ENCODE assay signal across 1 cellular context in genomic region chr11:63534895-63535461, GRCh38.
TF ChIP-seq lines count a peak whose summit lies in the region.

No MANE protein-coding gene starts in this region.

TF ChIP-seq in K562, 482 proteins besides CTCF, POLR2A, EP300 and RAD21 (continued from another document and continues in another):
- TF ChIP-seq PRDM10 (IDR thresholded peaks at IDR 0.05; ENCODE audit: partially characterized antibody) (no peak), MED1 (CRISPR knock-in tag; IDR thresholded peaks at IDR 0.05; ENCODE audit: borderline replicate concordance) (no peak), KLF13 (tag; IDR thresholded peaks at IDR 0.05; ENCODE audit: borderline replicate concordance, low read depth) (peak; percentile 92), GABPB2 (CRISPR knock-in tag; conservative IDR thresholded peaks at IDR 0.05) (no peak), FUS (optimal IDR thresholded peaks at IDR 0.05; ENCODE audit: low read depth, low read length) (no peak), ZNF785 (CRISPR knock-in tag; IDR thresholded peaks at IDR 0.05) (peak; percentile 86; the same call in 1 of the 2 replicates), ZFPM2 (CRISPR knock-in tag; IDR thresholded peaks at IDR 0.05) (no peak; the same call in 1 of the 2 replicates), NUFIP1 (IDR thresholded peaks at IDR 0.05; ENCODE audit: partially characterized antibody) (peak; percentile 76), ATF6 (CRISPR knock-in tag; IDR thresholded peaks at IDR 0.05) (no peak), ZNF384 (IDR thresholded peaks at IDR 0.05; ENCODE audit: low read depth, low read length) (no peak), HMGN3 (IDR thresholded peaks at IDR 0.05; ENCODE audit: borderline replicate concordance, extremely low read depth, insufficient read length, low read depth, low read length) (no peak), NFATC3 (IDR thresholded peaks at IDR 0.05) (no peak), MLLT1 (IDR thresholded peaks at IDR 0.05) (no peak), ZC3H8 (IDR thresholded peaks at IDR 0.05) (no peak), RBM15 (IDR thresholded peaks at IDR 0.05; ENCODE audit: insufficient read depth, low read length) (no peak), ZNF24 (IDR thresholded peaks at IDR 0.05) (no peak), HNRNPH1 (optimal IDR thresholded peaks at IDR 0.05; ENCODE audit: low read depth, low read length) (no peak), NR4A1 (CRISPR knock-in tag; IDR thresholded peaks at IDR 0.05) (peak; percentile 96), NR4A1 (tag; IDR thresholded peaks at IDR 0.05) (peak; percentile 99), SPI1 (IDR thresholded peaks at IDR 0.05; ENCODE audit: borderline replicate concordance, low read depth, low read length) (no peak), MYBL2 (IDR thresholded peaks at IDR 0.05; ENCODE audit: low read depth) (no peak), MYBL2 (CRISPR knock-in tag; IDR thresholded peaks at IDR 0.05; ENCODE audit: borderline replicate concordance) (no peak), ARID2 (IDR thresholded peaks at IDR 0.05) (no peak), PRMT5 (CRISPR knock-in tag; IDR thresholded peaks at IDR 0.05) (no peak), NR3C1 (CRISPR knock-in tag; IDR thresholded peaks at IDR 0.05) (no peak), WHSC1 (IDR thresholded peaks at IDR 0.05; ENCODE audit: low read length) (no peak), HDAC2 (IDR thresholded peaks at IDR 0.05) (no peak), ZNF584 (CRISPR knock-in tag; IDR thresholded peaks at IDR 0.05; ENCODE audit: low read depth) (peak; percentile 99), DPF2 (IDR thresholded peaks at IDR 0.05) (peak; percentile 52; the same call in 1 of the 2 replicates), SMC3 (conservative IDR thresholded peaks at IDR 0.05; ENCODE audit: insufficient read depth, low read depth, low read length) (no peak), ZBTB43 (CRISPR knock-in tag; IDR thresholded peaks at IDR 0.05) (no peak), ZNF263 (CRISPR knock-in tag; IDR thresholded peaks at IDR 0.05; ENCODE audit: borderline replicate concordance) (no peak), ZBTB1 (CRISPR knock-in tag; IDR thresholded peaks at IDR 0.05; ENCODE audit: borderline replicate concordance, low read depth) (no peak), YBX1 (IDR thresholded peaks at IDR 0.05) (no peak), NCOA1 (IDR thresholded peaks at IDR 0.05; ENCODE audit: low read depth) (no peak), RBM17 (IDR thresholded peaks at IDR 0.05; ENCODE audit: borderline replicate concordance, low read depth, low read length) (no peak), TAF9B (IDR thresholded peaks at IDR 0.05; ENCODE audit: partially characterized antibody) (no peak)
- TF ChIP-seq, protein P1, sequence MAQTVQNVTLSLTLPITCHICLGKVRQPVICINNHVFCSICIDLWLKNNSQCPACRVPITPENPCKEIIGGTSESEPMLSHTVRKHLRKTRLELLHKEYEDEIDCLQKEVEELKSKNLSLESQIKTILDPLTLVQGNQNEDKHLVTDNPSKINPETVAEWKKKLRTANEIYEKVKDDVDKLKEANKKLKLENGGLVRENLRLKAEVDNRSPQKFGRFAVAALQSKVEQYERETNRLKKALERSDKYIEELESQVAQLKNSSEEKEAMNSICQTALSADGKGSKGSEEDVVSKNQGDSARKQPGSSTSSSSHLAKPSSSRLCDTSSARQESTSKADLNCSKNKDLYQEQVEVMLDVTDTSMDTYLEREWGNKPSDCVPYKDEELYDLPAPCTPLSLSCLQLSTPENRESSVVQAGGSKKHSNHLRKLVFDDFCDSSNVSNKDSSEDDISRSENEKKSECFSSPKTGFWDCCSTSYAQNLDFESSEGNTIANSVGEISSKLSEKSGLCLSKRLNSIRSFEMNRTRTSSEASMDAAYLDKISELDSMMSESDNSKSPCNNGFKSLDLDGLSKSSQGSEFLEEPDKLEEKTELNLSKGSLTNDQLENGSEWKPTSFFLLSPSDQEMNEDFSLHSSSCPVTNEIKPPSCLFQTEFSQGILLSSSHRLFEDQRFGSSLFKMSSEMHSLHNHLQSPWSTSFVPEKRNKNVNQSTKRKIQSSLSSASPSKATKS (CRISPR knock-in tag; IDR thresholded peaks at IDR 0.05), result peak; percentile 17; the same call in 1 of the 2 replicates
- TF ChIP-seq, protein P2, sequence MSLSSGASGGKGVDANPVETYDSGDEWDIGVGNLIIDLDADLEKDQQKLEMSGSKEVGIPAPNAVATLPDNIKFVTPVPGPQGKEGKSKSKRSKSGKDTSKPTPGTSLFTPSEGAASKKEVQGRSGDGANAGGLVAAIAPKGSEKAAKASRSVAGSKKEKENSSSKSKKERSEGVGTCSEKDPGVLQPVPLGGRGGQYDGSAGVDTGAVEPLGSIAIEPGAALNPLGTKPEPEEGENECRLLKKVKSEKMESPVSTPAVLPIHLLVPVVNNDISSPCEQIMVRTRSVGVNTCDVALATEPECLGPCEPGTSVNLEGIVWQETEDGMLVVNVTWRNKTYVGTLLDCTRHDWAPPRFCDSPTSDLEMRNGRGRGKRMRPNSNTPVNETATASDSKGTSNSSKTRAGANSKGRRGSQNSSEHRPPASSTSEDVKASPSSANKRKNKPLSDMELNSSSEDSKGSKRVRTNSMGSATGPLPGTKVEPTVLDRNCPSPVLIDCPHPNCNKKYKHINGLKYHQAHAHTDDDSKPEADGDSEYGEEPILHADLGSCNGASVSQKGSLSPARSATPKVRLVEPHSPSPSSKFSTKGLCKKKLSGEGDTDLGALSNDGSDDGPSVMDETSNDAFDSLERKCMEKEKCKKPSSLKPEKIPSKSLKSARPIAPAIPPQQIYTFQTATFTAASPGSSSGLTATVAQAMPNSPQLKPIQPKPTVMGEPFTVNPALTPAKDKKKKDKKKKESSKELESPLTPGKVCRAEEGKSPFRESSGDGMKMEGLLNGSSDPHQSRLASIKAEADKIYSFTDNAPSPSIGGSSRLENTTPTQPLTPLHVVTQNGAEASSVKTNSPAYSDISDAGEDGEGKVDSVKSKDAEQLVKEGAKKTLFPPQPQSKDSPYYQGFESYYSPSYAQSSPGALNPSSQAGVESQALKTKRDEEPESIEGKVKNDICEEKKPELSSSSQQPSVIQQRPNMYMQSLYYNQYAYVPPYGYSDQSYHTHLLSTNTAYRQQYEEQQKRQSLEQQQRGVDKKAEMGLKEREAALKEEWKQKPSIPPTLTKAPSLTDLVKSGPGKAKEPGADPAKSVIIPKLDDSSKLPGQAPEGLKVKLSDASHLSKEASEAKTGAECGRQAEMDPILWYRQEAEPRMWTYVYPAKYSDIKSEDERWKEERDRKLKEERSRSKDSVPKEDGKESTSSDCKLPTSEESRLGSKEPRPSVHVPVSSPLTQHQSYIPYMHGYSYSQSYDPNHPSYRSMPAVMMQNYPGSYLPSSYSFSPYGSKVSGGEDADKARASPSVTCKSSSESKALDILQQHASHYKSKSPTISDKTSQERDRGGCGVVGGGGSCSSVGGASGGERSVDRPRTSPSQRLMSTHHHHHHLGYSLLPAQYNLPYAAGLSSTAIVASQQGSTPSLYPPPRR (CRISPR knock-in tag; IDR thresholded peaks at IDR 0.05; ENCODE audit: borderline replicate concordance), result no peak
- TF ChIP-seq, protein P3, sequence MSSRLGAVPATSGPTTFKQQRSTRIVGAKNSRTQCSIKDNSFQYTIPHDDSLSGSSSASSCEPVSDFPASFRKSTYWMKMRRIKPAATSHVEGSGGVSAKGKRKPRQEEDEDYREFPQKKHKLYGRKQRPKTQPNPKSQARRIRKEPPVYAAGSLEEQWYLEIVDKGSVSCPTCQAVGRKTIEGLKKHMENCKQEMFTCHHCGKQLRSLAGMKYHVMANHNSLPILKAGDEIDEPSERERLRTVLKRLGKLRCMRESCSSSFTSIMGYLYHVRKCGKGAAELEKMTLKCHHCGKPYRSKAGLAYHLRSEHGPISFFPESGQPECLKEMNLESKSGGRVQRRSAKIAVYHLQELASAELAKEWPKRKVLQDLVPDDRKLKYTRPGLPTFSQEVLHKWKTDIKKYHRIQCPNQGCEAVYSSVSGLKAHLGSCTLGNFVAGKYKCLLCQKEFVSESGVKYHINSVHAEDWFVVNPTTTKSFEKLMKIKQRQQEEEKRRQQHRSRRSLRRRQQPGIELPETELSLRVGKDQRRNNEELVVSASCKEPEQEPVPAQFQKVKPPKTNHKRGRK (tag; IDR thresholded peaks at IDR 0.05), result no peak
- TF ChIP-seq, protein P4, sequence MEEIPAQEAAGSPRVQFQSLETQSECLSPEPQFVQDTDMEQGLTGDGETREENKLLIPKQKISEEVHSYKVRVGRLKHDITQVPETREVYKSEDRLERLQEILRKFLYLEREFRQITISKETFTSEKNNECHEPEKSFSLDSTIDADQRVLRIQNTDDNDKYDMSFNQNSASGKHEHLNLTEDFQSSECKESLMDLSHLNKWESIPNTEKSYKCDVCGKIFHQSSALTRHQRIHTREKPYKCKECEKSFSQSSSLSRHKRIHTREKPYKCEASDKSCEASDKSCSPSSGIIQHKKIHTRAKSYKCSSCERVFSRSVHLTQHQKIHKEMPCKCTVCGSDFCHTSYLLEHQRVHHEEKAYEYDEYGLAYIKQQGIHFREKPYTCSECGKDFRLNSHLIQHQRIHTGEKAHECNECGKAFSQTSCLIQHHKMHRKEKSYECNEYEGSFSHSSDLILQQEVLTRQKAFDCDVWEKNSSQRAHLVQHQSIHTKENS (CRISPR knock-in tag; IDR thresholded peaks at IDR 0.05), result no peak
- TF ChIP-seq, protein P5, sequence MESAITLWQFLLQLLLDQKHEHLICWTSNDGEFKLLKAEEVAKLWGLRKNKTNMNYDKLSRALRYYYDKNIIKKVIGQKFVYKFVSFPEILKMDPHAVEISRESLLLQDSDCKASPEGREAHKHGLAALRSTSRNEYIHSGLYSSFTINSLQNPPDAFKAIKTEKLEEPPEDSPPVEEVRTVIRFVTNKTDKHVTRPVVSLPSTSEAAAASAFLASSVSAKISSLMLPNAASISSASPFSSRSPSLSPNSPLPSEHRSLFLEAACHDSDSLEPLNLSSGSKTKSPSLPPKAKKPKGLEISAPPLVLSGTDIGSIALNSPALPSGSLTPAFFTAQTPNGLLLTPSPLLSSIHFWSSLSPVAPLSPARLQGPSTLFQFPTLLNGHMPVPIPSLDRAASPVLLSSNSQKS (CRISPR knock-in tag; IDR thresholded peaks at IDR 0.05), result peak; percentile 94
- TF ChIP-seq, protein P6, sequence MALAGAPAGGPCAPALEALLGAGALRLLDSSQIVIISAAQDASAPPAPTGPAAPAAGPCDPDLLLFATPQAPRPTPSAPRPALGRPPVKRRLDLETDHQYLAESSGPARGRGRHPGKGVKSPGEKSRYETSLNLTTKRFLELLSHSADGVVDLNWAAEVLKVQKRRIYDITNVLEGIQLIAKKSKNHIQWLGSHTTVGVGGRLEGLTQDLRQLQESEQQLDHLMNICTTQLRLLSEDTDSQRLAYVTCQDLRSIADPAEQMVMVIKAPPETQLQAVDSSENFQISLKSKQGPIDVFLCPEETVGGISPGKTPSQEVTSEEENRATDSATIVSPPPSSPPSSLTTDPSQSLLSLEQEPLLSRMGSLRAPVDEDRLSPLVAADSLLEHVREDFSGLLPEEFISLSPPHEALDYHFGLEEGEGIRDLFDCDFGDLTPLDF (CRISPR knock-in tag; IDR thresholded peaks at IDR 0.05), result no peak
